In genomic region chr1:62962014-62962793, GRCh38 we compare ENCODE assay signal across 13 cellular contexts.
"Had no signal": no experiment of that assay in that cellular context is flagged by ENCODE, and none has a peak within 500 bp of the region (broad histone marks: within the 10 kb centered on the region; RNA-seq: fewer than 3 reads in every experiment).

No MANE protein-coding gene starts in this region.

- H3K4me3 Mint-ChIP-seq: activated CD4-positive, alpha-beta memory T cell treated with anti-CD3 and anti-CD28 coated beads, Interleukin-2, amount 10 ng/mL, durations not matched to agents 7 days and 5 days; activated CD4-positive, alpha-beta T cell treated with anti-CD3 and anti-CD28 coated beads for 36 hours; activated T-cell treated with anti-CD3 and anti-CD28 coated beads, Interleukin-2, amount 50 U/mL, for 4 hours; naive thymus-derived CD8-positive, alpha-beta T cell had no signal

- H3K27ac ChIP-seq: esophagus muscularis mucosa, tibial nerve, vagina, WERI-Rb-1 had no signal

- DNase-seq: activated CD4-positive, alpha-beta memory T cell treated with anti-CD3 and anti-CD28 coated beads, Interleukin-2, amount 10 ng/mL, durations not matched to agents 7 days and 5 days; activated effector memory CD4-positive, alpha-beta T cell treated with Interleukin-2 at 50 U/mL for 16 hours; activated T-cell treated with anti-CD3 and anti-CD28 coated beads, Interleukin-2, amount 50 U/mL, for 4 hours; naive thymus-derived CD8-positive, alpha-beta T cell; posterior cingulate gyrus; stimulated activated CD4-positive, alpha-beta T cell treated with anti-CD3 and anti-CD28 coated beads, Interleukin-4, amount 100 ng/mL, for 24 hours; stimulated activated naive CD4-positive, alpha-beta T cell had no signal

- H3K4me1 ChIP-seq: esophagus muscularis mucosa, vagina had no signal

- H3K36me3 ChIP-seq: esophagus muscularis mucosa, tibial nerve, vagina, WERI-Rb-1 had no signal

- H3K4me1 Mint-ChIP-seq: activated CD4-positive, alpha-beta memory T cell treated with anti-CD3 and anti-CD28 coated beads, Interleukin-2, amount 10 ng/mL, durations not matched to agents 7 days and 5 days; activated CD4-positive, alpha-beta T cell treated with anti-CD3 and anti-CD28 coated beads for 36 hours; naive thymus-derived CD8-positive, alpha-beta T cell had no signal

- H3K36me3 Mint-ChIP-seq: activated naive CD4-positive, alpha-beta T cell treated with anti-CD3 and anti-CD28 coated beads, Interleukin-2, amount 50 U/mL, for 72 hours; naive thymus-derived CD8-positive, alpha-beta T cell had no signal

- H3K4me3 ChIP-seq: esophagus muscularis mucosa, tibial nerve, vagina had no signal

- H3K27ac Mint-ChIP-seq: activated CD4-positive, alpha-beta memory T cell treated with anti-CD3 and anti-CD28 coated beads, Interleukin-2, amount 10 ng/mL, durations not matched to agents 7 days and 5 days; activated CD4-positive, alpha-beta T cell treated with anti-CD3 and anti-CD28 coated beads for 36 hours; activated naive CD4-positive, alpha-beta T cell treated with anti-CD3 and anti-CD28 coated beads, Interleukin-2, amount 50 U/mL, for 72 hours; naive thymus-derived CD8-positive, alpha-beta T cell had no signal

- H3K9me3 Mint-ChIP-seq: activated CD4-positive, alpha-beta memory T cell treated with anti-CD3 and anti-CD28 coated beads, Interleukin-2, amount 10 ng/mL, durations not matched to agents 7 days and 5 days; activated naive CD4-positive, alpha-beta T cell treated with anti-CD3 and anti-CD28 coated beads, Interleukin-2, amount 50 U/mL, for 72 hours; activated T-cell treated with anti-CD3 and anti-CD28 coated beads, Interleukin-2, amount 50 U/mL, for 4 hours; naive thymus-derived CD8-positive, alpha-beta T cell had no signal

- H3K27me3 ChIP-seq: tibial nerve, vagina had no signal

- ATAC-seq: activated CD4-positive, alpha-beta T cell treated with anti-CD3 and anti-CD28 coated beads for 36 hours; activated T-cell treated with anti-CD3 and anti-CD28 coated beads, Interleukin-2, amount 50 U/mL, for 4 hours; naive thymus-derived CD8-positive, alpha-beta T cell had no signal
